Comparison of ENCODE assay signal across 1 cellular context in the genomic region with DNA sequence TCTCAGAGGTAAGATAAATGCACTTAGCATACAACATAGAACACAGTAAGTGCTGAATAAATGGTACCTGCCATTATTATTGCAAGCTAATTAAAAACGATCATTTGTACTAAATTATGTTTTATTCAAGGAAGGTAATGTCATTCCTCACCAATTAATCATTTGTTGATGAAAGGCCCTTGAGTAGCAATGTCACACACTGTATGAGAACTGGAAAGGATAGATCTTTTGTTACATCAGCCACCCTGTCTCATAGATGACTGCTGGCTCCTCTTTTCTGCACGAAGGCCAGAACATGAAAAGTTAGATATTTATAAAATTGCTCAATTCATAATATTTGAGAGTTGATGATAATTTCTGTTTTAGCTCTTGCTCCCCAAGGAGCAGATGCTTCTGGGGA.
TF ChIP-seq lines count a peak whose summit lies in the region.

No MANE protein-coding gene starts in this region.

TF ChIP-seq in SK-N-SH, 30 proteins besides CTCF, POLR2A, EP300 and RAD21 (continued from another document):
- TF ChIP-seq PBX3 (IDR thresholded peaks at IDR 0.05): no peak
- no peak for TF ChIP-seq RXRA (IDR thresholded peaks at IDR 0.05; ENCODE audit: borderline replicate concordance, low read depth)
- TF ChIP-seq FOXM1 (IDR thresholded peaks at IDR 0.05; ENCODE audit: low read depth): no peak
- no peak for TF ChIP-seq USF2 (IDR thresholded peaks at IDR 0.05; ENCODE audit: borderline replicate concordance, low read depth, low read length)
- TF ChIP-seq JUND (IDR thresholded peaks at IDR 0.05): no peak
- no peak for TF ChIP-seq FOXJ3 (CRISPR knock-in tag; IDR thresholded peaks at IDR 0.05)
- TF ChIP-seq NRF1 (IDR thresholded peaks at IDR 0.05; ENCODE audit: low read depth, low read length): no peak
- no peak for TF ChIP-seq SIN3A (IDR thresholded peaks at IDR 0.05; ENCODE audit: borderline replicate concordance, low read depth, low read length)
- TF ChIP-seq, protein P1, sequence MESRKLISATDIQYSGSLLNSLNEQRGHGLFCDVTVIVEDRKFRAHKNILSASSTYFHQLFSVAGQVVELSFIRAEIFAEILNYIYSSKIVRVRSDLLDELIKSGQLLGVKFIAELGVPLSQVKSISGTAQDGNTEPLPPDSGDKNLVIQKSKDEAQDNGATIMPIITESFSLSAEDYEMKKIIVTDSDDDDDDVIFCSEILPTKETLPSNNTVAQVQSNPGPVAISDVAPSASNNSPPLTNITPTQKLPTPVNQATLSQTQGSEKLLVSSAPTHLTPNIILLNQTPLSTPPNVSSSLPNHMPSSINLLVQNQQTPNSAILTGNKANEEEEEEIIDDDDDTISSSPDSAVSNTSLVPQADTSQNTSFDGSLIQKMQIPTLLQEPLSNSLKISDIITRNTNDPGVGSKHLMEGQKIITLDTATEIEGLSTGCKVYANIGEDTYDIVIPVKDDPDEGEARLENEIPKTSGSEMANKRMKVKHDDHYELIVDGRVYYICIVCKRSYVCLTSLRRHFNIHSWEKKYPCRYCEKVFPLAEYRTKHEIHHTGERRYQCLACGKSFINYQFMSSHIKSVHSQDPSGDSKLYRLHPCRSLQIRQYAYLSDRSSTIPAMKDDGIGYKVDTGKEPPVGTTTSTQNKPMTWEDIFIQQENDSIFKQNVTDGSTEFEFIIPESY (IDR thresholded peaks at IDR 0.05; ENCODE audit: borderline replicate concordance, low read depth): no peak
TF ChIP-seq in SK-N-SH: peak in this region for 0.
